ENCODE assay signal across 8 cellular contexts in genomic region chr17:76772842-76773521, GRCh38. TPM values are rescaled to one million over a fixed set of nuclear protein-coding genes. Genes with fewer than 3 reads are reported as not detected.
DNase-seq lines count a peak whose midpoint lies in the region; ATAC-seq and TF ChIP-seq lines count a peak whose summit lies in the region.

No MANE protein-coding gene starts in this region.

- H3K9me3 ChIP-seq in right cardiac atrium (ENCODE audit: control insufficient read depth, low read length) (no peaks in the 10 kb centered on the region), thyroid gland (no peaks in the 10 kb centered on the region)

- DNase-seq in Daoy (ENCODE audit: low read depth) (peak; percentile 94), OCI-M1 (lab: John Stamatoyannopoulos, UW) (peak; percentile 63), right cardiac atrium (peak in 1 of 3 donors; percentile 42), AML-193 (lab: John Stamatoyannopoulos, UW) (no peak), thyroid gland (no peak)
- DNase-seq in activated T-helper 1 cell treated with anti-CD3 and anti-CD28 coated beads, Interleukin-2, amount 50 U/mL, for 16 hours (ENCODE audit: low read depth in 1 of 2, low spot score in 1 of 2) = peak; percentile 9 to 22
- peak; percentile 18 to 44 for DNase-seq in stimulated activated CD8-positive, alpha-beta memory T cell treated with anti-CD3 and anti-CD28 coated beads, Interleukin-4, amount 100 ng/mL, for 1 hour (ENCODE audit: low read depth in 2 of 2, low spot score in 1 of 2)

- peaks cover 14 to 26% of the 10 kb centered on the region in 2 donors for H3K36me3 ChIP-seq in thyroid gland

- TF ChIP-seq CTCF in thyroid gland (IDR thresholded peaks at IDR 0.05) = no peak

- peak; percentile 69 to 96 for ATAC-seq in right cardiac atrium
- ATAC-seq in GM19324 (IDR thresholded peaks at IDR 0.05; ENCODE audit: low FRiP score, unreplicated experiment) = no peak

- H3K4me1 ChIP-seq in right cardiac atrium (ENCODE audit: control insufficient read depth, insufficient read depth, low read length) (no peaks in the 10 kb centered on the region), thyroid gland (peaks cover 0 to 3% of the 10 kb centered on the region in 2 donors)

- H3K27me3 ChIP-seq in right cardiac atrium (ENCODE audit: control insufficient read depth, insufficient read depth) (no peaks in the 10 kb centered on the region), thyroid gland (no peaks in the 10 kb centered on the region)

- intact Hi-C loops in right cardiac atrium (cut with DNase I) (no loop called here), thyroid gland (cut with DNase I) (no loop called here)

- WGBS in right cardiac atrium = 39% methylated on average over 6 of the region's 6 CpGs
- 53 to 75% methylated on average over 6 of the region's 6 CpGs for WGBS in thyroid gland, 2 donors

- H3K4me3 ChIP-seq in right cardiac atrium (ENCODE audit: low read length) (no peak overlapping the region), thyroid gland (replicated peaks in 1 of 3) (no peak overlapping the region)

- no peak for TF ChIP-seq POLR2A in thyroid gland (IDR thresholded peaks at IDR 0.05)

- H3K27ac ChIP-seq in right cardiac atrium (ENCODE audit: low read length) (no peak overlapping the region), thyroid gland (no peak overlapping the region)

RNA-seq across cellular contexts. Expression of gene MFSD11, which starts 35.1 kb away (rescaled TPM):
- 21.4 and 37.6 TPM in 2 replicates for total RNA-seq in Daoy (2014; rRNA removed; shearing (Covaris generic))
- total RNA-seq in right cardiac atrium (10 to 100 TPM; 23.6 to 40.2 (median 31.5) TPM), thyroid gland (10 to 100 TPM; 34.1 to 53.3 (median 44.3) TPM)
- 16.2 TPM for polyA plus RNA-seq in right cardiac atrium

RNA-seq across cellular contexts. Expression of gene SRSF2, which starts 35.9 kb away (rescaled TPM):
- total RNA-seq in Daoy (2014; rRNA removed; shearing (Covaris generic)) = 359 and 429 TPM in 2 replicates
- 100 to 1,000 TPM in 1 of 4 donors, 10 to 100 TPM in 3; 79.0 to 113 (median 91.3) TPM for total RNA-seq in right cardiac atrium
- 82.5 TPM for polyA plus RNA-seq in right cardiac atrium
- total RNA-seq in thyroid gland = 100 to 1,000 TPM; 269 to 614 (median 400) TPM

RNA-seq across cellular contexts. Expression of gene METTL23, which starts 46.3 kb away (rescaled TPM):
- total RNA-seq in Daoy (2014; rRNA removed; shearing (Covaris generic)) = 29.4 and 36.5 TPM in 2 replicates
- total RNA-seq in right cardiac atrium (10 to 100 TPM; 24.1 to 28.5 (median 25.6) TPM), thyroid gland (10 to 100 TPM; 33.6 to 58.3 (median 51.3) TPM)
- polyA plus RNA-seq in right cardiac atrium = 32.5 TPM

RNA-seq across cellular contexts. Expression of gene JMJD6, which starts 46.6 kb away (rescaled TPM):
- 36.2 and 38.9 TPM in 2 replicates for total RNA-seq in Daoy (2014; rRNA removed; shearing (Covaris generic))
- total RNA-seq in right cardiac atrium (10 to 100 TPM; 44.7 to 58.8 (median 57.2) TPM), thyroid gland (10 to 100 TPM; 12.2 to 24.2 (median 20.7) TPM)
- polyA plus RNA-seq in right cardiac atrium = 36.7 TPM

Comparison
In these comparisons a context has a peak if more than half of its experiments do, and no peak if none do; other contexts are left out.
1. DNase-seq: peak in Daoy (single experiment), OCI-M1 (single experiment), activated T-helper 1 cell treated with anti-CD3 and anti-CD28 coated beads, Interleukin-2, amount 50 U/mL, for 16 hours (2 of 2) and stimulated activated CD8-positive, alpha-beta memory T cell treated with anti-CD3 and anti-CD28 coated beads, Interleukin-4, amount 100 ng/mL, for 1 hour (2 of 2); none in AML-193 (0 of 2) and thyroid gland (0 of 2).